Comparison of ENCODE assay signal across 12 cellular contexts in the genomic region with DNA sequence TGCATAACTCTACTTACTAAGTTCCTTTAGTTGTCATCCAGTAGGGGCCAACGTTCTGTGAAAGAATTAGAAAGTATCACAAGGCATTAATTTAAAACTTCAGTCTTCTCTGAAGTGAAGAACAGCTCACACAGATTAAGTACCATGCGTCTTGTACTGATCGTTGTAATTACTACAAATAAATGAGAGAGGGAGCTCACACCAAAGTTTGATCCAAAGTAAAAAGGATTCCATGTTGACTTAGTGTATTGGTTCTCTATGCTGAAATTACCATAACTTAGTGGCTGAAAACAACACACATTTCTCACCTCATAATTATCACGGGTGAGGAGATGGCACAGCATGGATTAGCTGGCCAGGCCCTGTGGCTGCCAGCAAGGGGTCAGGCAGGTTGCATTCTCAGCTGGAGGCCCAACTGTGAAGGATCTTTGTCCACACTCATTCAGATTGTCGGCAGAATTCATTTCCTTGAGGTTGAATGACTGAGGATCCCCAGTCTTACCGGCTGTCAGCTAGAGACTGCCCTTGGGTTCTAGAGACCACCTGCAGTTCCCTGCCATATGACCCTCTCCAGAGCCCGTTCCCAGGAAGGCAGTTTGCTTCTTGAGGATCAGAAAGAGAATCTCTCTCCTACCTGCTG.
A peak's percentile ranks its signal among the peaks of the same experiment; 100 is the strongest.
DNase-seq lines count a peak whose midpoint lies in the region; TF ChIP-seq lines count a peak whose summit lies in the region.
"Had no signal": no experiment of that assay in that cellular context is flagged by ENCODE, and none has a peak within 500 bp of the region (broad histone marks: within the 10 kb centered on the region; RNA-seq: fewer than 3 reads in every experiment).

No MANE protein-coding gene starts in this region.

- H3K4me3 ChIP-seq in epithelial cell of esophagus (ENCODE audit: low read length) = no peak overlapping the region

- TF ChIP-seq CTCF in epithelial cell of esophagus (IDR thresholded peaks at IDR 0.05; ENCODE audit: insufficient read depth, low read depth, low read length, missing control alignments) = peak; percentile 21

- peak; percentile 4 for DNase-seq in A172 (ENCODE audit: low spot score)
- DNase-seq in HCEC 1CT = peak; percentile 2
- DNase-seq in OCI-M1 (lab: John Stamatoyannopoulos, UW) = peak; percentile 0
- peak; percentile 39 for DNase-seq in epithelial cell of esophagus (ENCODE audit: low read depth)
- DNase-seq in activated CD4-positive, alpha-beta T cell treated with anti-CD3 and anti-CD28 coated beads, Interleukin-2, amount 50 U/mL, for 1 hour = no peak
- no peak for DNase-seq in DMS79 treated with DMSO at 0.1 percent for 48 hours (lab: John Stamatoyannopoulos, UW)
- DNase-seq in occipital lobe (lab: John Stamatoyannopoulos, UW) = no peak
- DNase-seq in NCI-H187 treated with DMSO at 0.1 percent for 48 hours (lab: John Stamatoyannopoulos, UW) = no peak
- DNase-seq: activated CD8-positive, alpha-beta memory T cell treated with anti-CD3 and anti-CD28 coated beads, Interleukin-2, amount 50 U/mL, for 4 hours; CD4-positive, CD25-positive, alpha-beta regulatory T cell; foreskin melanocyte; NCI-H1436 had no signal

Comparison
In these comparisons a context has a peak if more than half of its experiments do, and no peak if none do; other contexts are left out.
1. DNase-seq: peak in A172 (single experiment), HCEC 1CT (single experiment), OCI-M1 (single experiment) and epithelial cell of esophagus (single experiment); none in activated CD4-positive, alpha-beta T cell treated with anti-CD3 and anti-CD28 coated beads, Interleukin-2, amount 50 U/mL, for 1 hour (single experiment), DMS79 treated with DMSO at 0.1 percent for 48 hours (single experiment), occipital lobe (single experiment) and NCI-H187 treated with DMSO at 0.1 percent for 48 hours (single experiment).